ENCODE assay signal across 8 cellular contexts in genomic region chr16:31107465-31107867, GRCh38. TPM values are rescaled to one million over a fixed set of nuclear protein-coding genes. Genes with fewer than 3 reads are reported as not detected.
A peak's percentile ranks its signal among the peaks of the same experiment; 100 is the strongest.
DNase-seq lines count a peak whose midpoint lies in the region; ATAC-seq and TF ChIP-seq lines count a peak whose summit lies in the region.

No MANE protein-coding gene starts in this region.

- peaks cover 25% of the 10 kb centered on the region for H3K36me3 Mint-ChIP-seq in activated CD4-positive, alpha-beta T cell treated with anti-CD3 and anti-CD28 coated beads for 36 hours (ENCODE audit: low read depth)
- H3K36me3 Mint-ChIP-seq in activated CD4-positive, alpha-beta memory T cell treated with anti-CD3 and anti-CD28 coated beads, Interleukin-2, amount 10 ng/mL, durations not matched to agents 7 days and 5 days (ENCODE audit: low read depth): peaks cover 23% of the 10 kb centered on the region
- H3K36me3 Mint-ChIP-seq in osteocyte (ENCODE audit: unreplicated experiment): peaks cover 8% of the 10 kb centered on the region

- ATAC-seq in activated CD4-positive, alpha-beta T cell treated with anti-CD3 and anti-CD28 coated beads for 36 hours: peak; percentile 87
- ATAC-seq in HG02885 (IDR thresholded peaks at IDR 0.05; ENCODE audit: poor library complexity, unreplicated experiment) (peak; percentile 53), HG03520 (IDR thresholded peaks at IDR 0.05; ENCODE audit: unreplicated experiment) (no peak)

- no peaks in the 10 kb centered on the region for H3K9me3 ChIP-seq in adrenal gland (replicated peaks in 1 of 3)

- peak; percentile 77 for DNase-seq in activated CD4-positive, alpha-beta T cell treated with anti-CD3 and anti-CD28 coated beads for 36 hours
- DNase-seq in activated CD4-positive, alpha-beta T cell treated with anti-CD3 and anti-CD28 coated beads, Interleukin-2, amount 50 U/mL, for 4 hours: no peak
- peak; percentile 31 for DNase-seq in activated CD4-positive, alpha-beta memory T cell treated with anti-CD3 and anti-CD28 coated beads, Interleukin-2, amount 10 ng/mL, durations not matched to agents 7 days and 5 days
- DNase-seq in osteocyte (ENCODE audit: extremely low spot score, unreplicated experiment): no peak
- DNase-seq in adrenal gland: no peak
- DNase-seq in ecto neural progenitor cell (ENCODE audit: low spot score): no peak

- no peaks in the 10 kb centered on the region for H3K27me3 ChIP-seq in adrenal gland

- TF ChIP-seq CTCF in osteocyte (IDR thresholded peaks at IDR 0.05) (no peak), adrenal gland (IDR thresholded peaks at IDR 0.05) (no peak)

- POLR2A ChIA-PET in activated CD4-positive, alpha-beta T cell treated with anti-CD3 and anti-CD28 coated beads for 36 hours (lab: Charles Lee): interaction anchor here (1.0 to 1.7 kb wide), 3 partner anchors 10 to 766 kb away, joined by 3 to 6 read pairs (median 5); partner anchors contain the start of genes FUS, KAT8 and ZNF267
- POLR2A ChIA-PET in activated CD4-positive, alpha-beta memory T cell treated with anti-CD3 and anti-CD28 coated beads, Interleukin-2, amount 10 ng/mL, durations not matched to agents 7 days and 5 days (lab: Charles Lee): interaction anchor here (1.0 to 2.0 kb wide), 2 partner anchors 10 to 72 kb away, joined by 5 to 7 read pairs; partner anchors contain the start of genes FUS and KAT8

- peaks cover 17 to 28% of the 10 kb centered on the region in 2 donors for H3K4me1 ChIP-seq in adrenal gland (replicated peaks in 1 of 2)

- no peak for TF ChIP-seq POLR2A in adrenal gland (IDR thresholded peaks at IDR 0.05)

- no peaks in the 10 kb centered on the region for H3K27me3 Mint-ChIP-seq in activated CD4-positive, alpha-beta T cell treated with anti-CD3 and anti-CD28 coated beads for 36 hours
- H3K27me3 Mint-ChIP-seq in activated CD4-positive, alpha-beta memory T cell treated with anti-CD3 and anti-CD28 coated beads, Interleukin-2, amount 10 ng/mL, durations not matched to agents 7 days and 5 days: no peaks in the 10 kb centered on the region
- no peaks in the 10 kb centered on the region for H3K27me3 Mint-ChIP-seq in osteocyte (ENCODE audit: unreplicated experiment)

- H3K4me3 Mint-ChIP-seq in activated CD4-positive, alpha-beta T cell treated with anti-CD3 and anti-CD28 coated beads for 36 hours: peak overlapping the region; percentile 86
- peak overlapping the region; percentile 75 for H3K4me3 Mint-ChIP-seq in activated CD4-positive, alpha-beta memory T cell treated with anti-CD3 and anti-CD28 coated beads, Interleukin-2, amount 10 ng/mL, durations not matched to agents 7 days and 5 days
- peak overlapping the region; percentile 73 for H3K4me3 Mint-ChIP-seq in osteocyte (ENCODE audit: unreplicated experiment)

- H3K27ac ChIP-seq in adrenal gland: peak overlapping the region in 1 of 5 donors; percentile 87

- peaks cover 0 to 33% of the 10 kb centered on the region in 2 donors for H3K36me3 ChIP-seq in adrenal gland (replicated peaks in 1 of 2)

- H3K4me1 Mint-ChIP-seq in activated CD4-positive, alpha-beta T cell treated with anti-CD3 and anti-CD28 coated beads for 36 hours: peaks cover 22% of the 10 kb centered on the region
- H3K4me1 Mint-ChIP-seq in activated CD4-positive, alpha-beta memory T cell treated with anti-CD3 and anti-CD28 coated beads, Interleukin-2, amount 10 ng/mL, durations not matched to agents 7 days and 5 days: peaks cover 28% of the 10 kb centered on the region
- peaks cover 20% of the 10 kb centered on the region for H3K4me1 Mint-ChIP-seq in osteocyte (ENCODE audit: unreplicated experiment)

- no peak overlapping the region for H3K4me3 ChIP-seq in adrenal gland

- intact Hi-C loops in activated CD4-positive, alpha-beta T cell treated with anti-CD3 and anti-CD28 coated beads for 36 hours (cut with DNase I, micrococcal nuclease): loop anchor here (5.0 kb wide), 4 partner anchors 35 to 765 kb away; partner anchors contain the start of genes ZNF267 (in 1 of the 2) and ZNF843 (in 1 of the 2)
- intact Hi-C loops in adrenal gland (cut with DNase I): loop anchor here in 1 of 2 donors (5.0 kb wide), 1 partner anchor 70 kb away; no protein-coding TSS in a partner anchor

- 92 to 93% (median 92%) methylated on average over 6 of the region's 6 CpGs for WGBS in adrenal gland, 4 donors

- peak overlapping the region; percentile 96 for H3K27ac Mint-ChIP-seq in activated CD4-positive, alpha-beta T cell treated with anti-CD3 and anti-CD28 coated beads for 36 hours
- peak overlapping the region; percentile 68 for H3K27ac Mint-ChIP-seq in activated CD4-positive, alpha-beta memory T cell treated with anti-CD3 and anti-CD28 coated beads, Interleukin-2, amount 10 ng/mL, durations not matched to agents 7 days and 5 days
- peak overlapping the region; percentile 74 for H3K27ac Mint-ChIP-seq in osteocyte (ENCODE audit: unreplicated experiment)

- no peaks in the 10 kb centered on the region for H3K9me3 Mint-ChIP-seq in activated CD4-positive, alpha-beta T cell treated with anti-CD3 and anti-CD28 coated beads for 36 hours (ENCODE audit: low read depth)
- H3K9me3 Mint-ChIP-seq in activated CD4-positive, alpha-beta memory T cell treated with anti-CD3 and anti-CD28 coated beads, Interleukin-2, amount 10 ng/mL, durations not matched to agents 7 days and 5 days: no peaks in the 10 kb centered on the region
- no peaks in the 10 kb centered on the region for H3K9me3 Mint-ChIP-seq in osteocyte (ENCODE audit: unreplicated experiment)

- CTCF ChIA-PET in activated CD4-positive, alpha-beta T cell treated with anti-CD3 and anti-CD28 coated beads for 36 hours (lab: Charles Lee): no interaction called here
- CTCF ChIA-PET in activated CD4-positive, alpha-beta memory T cell treated with anti-CD3 and anti-CD28 coated beads, Interleukin-2, amount 10 ng/mL, durations not matched to agents 7 days and 5 days (lab: Charles Lee): interaction anchor here (1.0 kb wide), 1 partner anchor 79 kb away, joined by 3 read pairs; no protein-coding TSS in a partner anchor

RNA-seq across cellular contexts. Expression of gene BCKDK, which starts 0.7 kb away (rescaled TPM):
- 10 to 100 TPM; 50.0 to 53.3 TPM for total RNA-seq in activated CD4-positive, alpha-beta T cell treated with anti-CD3 and anti-CD28 coated beads for 36 hours
- total RNA-seq in activated CD4-positive, alpha-beta memory T cell treated with anti-CD3 and anti-CD28 coated beads, Interleukin-2, amount 10 ng/mL, durations not matched to agents 7 days and 5 days: 10 to 100 TPM; 32.9 to 34.4 TPM
- total RNA-seq in osteocyte (38.8 and 39.3 TPM in 2 replicates), adrenal gland (100 to 1,000 TPM in 5 of 8 donors, 10 to 100 TPM in 3; 61.3 to 181 (median 105) TPM)
- polyA plus RNA-seq in adrenal gland: 10 to 100 TPM; 30.6 to 32.1 (median 30.6) TPM

RNA-seq across cellular contexts. Expression of gene KAT8, which starts 10.0 kb away (rescaled TPM):
- total RNA-seq in activated CD4-positive, alpha-beta T cell treated with anti-CD3 and anti-CD28 coated beads for 36 hours: 10 to 100 TPM; 53.6 to 63.1 TPM
- total RNA-seq in activated CD4-positive, alpha-beta memory T cell treated with anti-CD3 and anti-CD28 coated beads, Interleukin-2, amount 10 ng/mL, durations not matched to agents 7 days and 5 days: 10 to 100 TPM; 43.7 to 44.3 TPM
- total RNA-seq in osteocyte (56.0 and 56.5 TPM in 2 replicates), adrenal gland (10 to 100 TPM; 61.1 to 94.0 (median 86.9) TPM)
- polyA plus RNA-seq in adrenal gland: 100 to 1,000 TPM in 1 of 3 donors, 10 to 100 TPM in 2; 45.0 to 148 (median 97.4) TPM

RNA-seq across cellular contexts. Expression of gene VKORC1, which starts 12.9 kb away (rescaled TPM):
- 10 to 100 TPM; 59.6 to 64.2 TPM for total RNA-seq in activated CD4-positive, alpha-beta T cell treated with anti-CD3 and anti-CD28 coated beads for 36 hours
- 10 to 100 TPM; 66.0 to 66.1 TPM for total RNA-seq in activated CD4-positive, alpha-beta memory T cell treated with anti-CD3 and anti-CD28 coated beads, Interleukin-2, amount 10 ng/mL, durations not matched to agents 7 days and 5 days
- 141 and 148 TPM in 2 replicates for total RNA-seq in osteocyte
- 100 to 1,000 TPM in 7 of 8 donors, 10 to 100 TPM in 1; 63.5 to 267 (median 155) TPM for total RNA-seq in adrenal gland
- polyA plus RNA-seq in adrenal gland: 100 to 1,000 TPM in 1 of 3 donors, 10 to 100 TPM in 2; 69.5 to 120 (median 82.1) TPM

RNA-seq across cellular contexts. Expression of gene PRSS53, which starts 18.7 kb away (rescaled TPM):
- 1 to 10 TPM; 4.0 to 9.2 TPM for total RNA-seq in activated CD4-positive, alpha-beta T cell treated with anti-CD3 and anti-CD28 coated beads for 36 hours
- total RNA-seq in activated CD4-positive, alpha-beta memory T cell treated with anti-CD3 and anti-CD28 coated beads, Interleukin-2, amount 10 ng/mL, durations not matched to agents 7 days and 5 days: 1 to 10 TPM; 4.7 to 4.9 TPM
- 2.8 and 3.2 TPM in 2 replicates for total RNA-seq in osteocyte
- total RNA-seq in adrenal gland: 1 to 10 TPM in 4 of 8 donors, under 1 TPM in 4; 0.18 to 3.0 (median 1.0) TPM
- 10 to 100 TPM in 1 of 3 donors, 1 to 10 TPM in 1, under 1 TPM in 1; 0.29 to 11.0 (median 3.1) TPM for polyA plus RNA-seq in adrenal gland

RNA-seq across cellular contexts. Expression of gene PRSS8, which starts 28.1 kb away (rescaled TPM):
- not detected for total RNA-seq in activated CD4-positive, alpha-beta T cell treated with anti-CD3 and anti-CD28 coated beads for 36 hours
- not detected for total RNA-seq in activated CD4-positive, alpha-beta memory T cell treated with anti-CD3 and anti-CD28 coated beads, Interleukin-2, amount 10 ng/mL, durations not matched to agents 7 days and 5 days
- not detected in 2 replicates for total RNA-seq in osteocyte
- total RNA-seq in adrenal gland: under 1 TPM in 4 of 8 donors, not detected in 4; 0.41 to 0.69 (median 0.53) TPM
- polyA plus RNA-seq in adrenal gland: under 1 TPM in 2 of 3 donors, not detected in 1; 0.16 to 0.20 TPM

Comparison
In these comparisons a context has a peak if more than half of its experiments do, and no peak if none do; other contexts are left out.
1. DNase-seq: peak in activated CD4-positive, alpha-beta T cell treated with anti-CD3 and anti-CD28 coated beads for 36 hours (single experiment) and activated CD4-positive, alpha-beta memory T cell treated with anti-CD3 and anti-CD28 coated beads, Interleukin-2, amount 10 ng/mL, durations not matched to agents 7 days and 5 days (single experiment); none in activated CD4-positive, alpha-beta T cell treated with anti-CD3 and anti-CD28 coated beads, Interleukin-2, amount 50 U/mL, for 4 hours (0 of 2), osteocyte (single experiment), adrenal gland (0 of 7) and ecto neural progenitor cell (single experiment).
2. Peak in every context shown above with its lines, with median percentiles within 50 percentile points of each other: H3K27ac Mint-ChIP-seq and H3K4me3 Mint-ChIP-seq.